ENCODE assay signal across 1 cellular context in genomic region chr1:98277111-98277510, GRCh38.
A peak's percentile ranks its signal among the peaks of the same experiment; 100 is the strongest.
TF ChIP-seq lines count a peak whose summit lies in the region.

No MANE protein-coding gene starts in this region.

TF ChIP-seq in IMR-90, 13 proteins besides CTCF, POLR2A, EP300 and RAD21:
- TF ChIP-seq USF2 (IDR thresholded peaks at IDR 0.05; ENCODE audit: low read depth, low read length) (no peak), FOS (IDR thresholded peaks at IDR 0.05; ENCODE audit: low read depth, low read length) (peak; percentile 66)
